In the genomic region with DNA sequence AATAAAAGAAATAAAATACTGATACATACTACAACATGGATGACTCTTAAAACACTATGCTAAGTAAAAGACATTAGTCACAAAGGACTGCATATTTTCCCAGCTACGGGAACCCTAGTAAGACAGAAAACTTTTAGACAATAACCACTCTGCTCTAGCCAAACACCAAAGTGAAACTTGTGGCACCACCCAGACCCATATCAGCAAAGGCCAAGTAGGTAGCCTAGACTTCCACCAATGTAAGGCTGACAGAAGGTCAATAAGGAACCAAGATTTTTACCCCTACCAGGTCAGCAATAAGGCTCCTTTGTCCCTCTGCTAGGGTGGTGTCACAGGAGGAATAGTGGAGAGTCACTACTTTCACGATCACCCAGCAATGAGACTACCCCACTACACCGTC, we compare ENCODE assay signal across 15 cellular contexts. TPM values are rescaled to one million over a fixed set of nuclear protein-coding genes. Genes with fewer than 3 reads are reported as not detected.
DNase-seq lines count a peak whose midpoint lies in the region; FAIRE-seq and TF ChIP-seq lines count a peak whose summit lies in the region.
"Had no signal": no experiment of that assay in that cellular context is flagged by ENCODE, and none has a peak within 500 bp of the region (broad histone marks: within the 10 kb centered on the region; RNA-seq: fewer than 3 reads in every experiment).

No MANE protein-coding gene starts in this region.

- H3K4me1 ChIP-seq in H9 (ENCODE audit: insufficient read depth, low read length) (no peaks in the 10 kb centered on the region), astrocyte (ENCODE audit: insufficient read depth, low read length) (peaks cover 4% of the 10 kb centered on the region)

- H3K27ac ChIP-seq in H9 (ENCODE audit: insufficient read length, low read depth, low read length) (no peak overlapping the region), astrocyte (ENCODE audit: low read depth, low read length) (peak overlapping the region; percentile 40)

- no peaks in the 10 kb centered on the region for H3K27me3 Mint-ChIP-seq in H9 (ENCODE audit: low read depth)
- H3K27me3 Mint-ChIP-seq in astrocyte (ENCODE audit: low read depth, unreplicated experiment) = no peaks in the 10 kb centered on the region
- no peaks in the 10 kb centered on the region for H3K27me3 Mint-ChIP-seq in activated T-helper 2 cell treated with anti-CD3 and anti-CD28 coated beads, Interferon-gamma antibody, Interleukin-2, Interleukin-4, amounts not matched to agents 10 μg/mL and 5 μg/mL and 100 μg/mL, durations not matched to agents 14 hours and 24 hours and 36 hours (ENCODE audit: low read depth)
- H3K27me3 Mint-ChIP-seq: CD4-positive, alpha-beta T cell had no signal

- H3K27me3 ChIP-seq in H9 (ENCODE audit: insufficient read depth, low read length) = no peaks in the 10 kb centered on the region; the same call in 1 of the 2 replicates
- no peaks in the 10 kb centered on the region for H3K27me3 ChIP-seq in astrocyte (ENCODE audit: insufficient read depth, low read length)

- no peak overlapping the region for H3K4me3 ChIP-seq in astrocyte (ENCODE audit: insufficient read depth, low read depth, low read length)

- H2BK12ac ChIP-seq in H9 (ENCODE audit: insufficient read length, low read depth, low read length) = no peak overlapping the region

- H2AFZ ChIP-seq in H9 (ENCODE audit: low read length) (no peak overlapping the region), astrocyte (ENCODE audit: low read depth, low read length) (no peak overlapping the region)

- WGBS in H9 (ENCODE audit: extremely low coverage, insufficient read length, low lambda C conversion rate) = no CpG with 5 or more reads among the region's 3 CpGs

- H3K23ac ChIP-seq in H9 (ENCODE audit: insufficient read length, low read depth, low read length) = no peak overlapping the region

- peaks cover 2% of the 10 kb centered on the region for H3K36me3 ChIP-seq in astrocyte (ENCODE audit: insufficient read depth, low read length)

- H3K18ac ChIP-seq in H9 (ENCODE audit: insufficient read length, low read depth, low read length) = no peak overlapping the region

- no peak overlapping the region for H2BK120ac ChIP-seq in H9 (ENCODE audit: low read depth, low read length, poor library complexity, severe bottlenecking)

- no peak overlapping the region for H2BK15ac ChIP-seq in H9 (ENCODE audit: low read depth, low read length)

- no peak for TF ChIP-seq CTCF in H9 (conservative IDR thresholded peaks at IDR 0.05)
- TF ChIP-seq CTCF in astrocyte (IDR thresholded peaks at IDR 0.05; ENCODE audit: insufficient read depth, low read depth, low read length) = no peak

- H3K9me3 ChIP-seq in H9 (ENCODE audit: control insufficient read depth, low read depth, low read length) = no peaks in the 10 kb centered on the region
- H3K9me3 ChIP-seq in astrocyte (ENCODE audit: insufficient read depth, low read depth, low read length) = no peaks in the 10 kb centered on the region

- H3K4me2 ChIP-seq in H9 (ENCODE audit: insufficient read depth, insufficient read length, low read length) (no peak overlapping the region), astrocyte (ENCODE audit: low read length) (no peak overlapping the region)

- H3K4me1 Mint-ChIP-seq in H9 = peaks cover 3% of the 10 kb centered on the region in 2 experiments
- H3K4me1 Mint-ChIP-seq in astrocyte (ENCODE audit: low read depth, unreplicated experiment) = peaks cover 5% of the 10 kb centered on the region
- H3K4me1 Mint-ChIP-seq in activated T-helper 2 cell treated with anti-CD3 and anti-CD28 coated beads, Interferon-gamma antibody, Interleukin-2, Interleukin-4, amounts not matched to agents 10 μg/mL and 5 μg/mL and 100 μg/mL, durations not matched to agents 14 hours and 24 hours and 36 hours (ENCODE audit: low read depth) = peaks cover 6% of the 10 kb centered on the region

- H3K4ac ChIP-seq in H9 (ENCODE audit: low read depth, low read length) = no peak overlapping the region

- no peak overlapping the region for H4K8ac ChIP-seq in H9 (replicated peaks; ENCODE audit: insufficient read length, low read depth, low read length)

- no peak overlapping the region for H4K5ac ChIP-seq in H9 (ENCODE audit: insufficient read length, low read depth, low read length)

- no peak overlapping the region for H2AK5ac ChIP-seq in H9 (ENCODE audit: insufficient read length, low read length)

- no peaks in the 10 kb centered on the region for H3K79me1 ChIP-seq in H9 (ENCODE audit: insufficient read depth, low read depth, low read length, poor library complexity, severe bottlenecking)

- H3T11ph ChIP-seq in H9 (ENCODE audit: low read length) = no peak overlapping the region

- H3K27ac Mint-ChIP-seq in H9 (peak overlapping the region in 2 of 3 experiments; percentile 52 to 69; a peak in 3 of 7 replicates), astrocyte (ENCODE audit: unreplicated experiment) (peak overlapping the region; percentile 10)
- H3K27ac Mint-ChIP-seq in activated T-helper 2 cell treated with anti-CD3 and anti-CD28 coated beads, Interferon-gamma antibody, Interleukin-2, Interleukin-4, amounts not matched to agents 10 μg/mL and 5 μg/mL and 100 μg/mL, durations not matched to agents 14 hours and 24 hours and 36 hours = no peak overlapping the region
- H3K27ac Mint-ChIP-seq: CD4-positive, alpha-beta T cell had no signal

- no peak overlapping the region for H3K14ac ChIP-seq in H9 (ENCODE audit: insufficient read depth, low read length)

- no peak overlapping the region for H2BK5ac ChIP-seq in H9 (ENCODE audit: insufficient read length, low read length)

- H4K20me1 ChIP-seq in H9 (ENCODE audit: control insufficient read depth, insufficient read depth, insufficient read length) (no peaks in the 10 kb centered on the region), astrocyte (ENCODE audit: insufficient read depth, low read length) (no peaks in the 10 kb centered on the region)

- no peaks in the 10 kb centered on the region for H3K79me2 ChIP-seq in H9 (ENCODE audit: insufficient read depth, low read length)
- no peaks in the 10 kb centered on the region for H3K79me2 ChIP-seq in astrocyte (ENCODE audit: insufficient read depth, low read length)

- H3K9me3 Mint-ChIP-seq in H9 = no peaks in the 10 kb centered on the region
- no peaks in the 10 kb centered on the region for H3K9me3 Mint-ChIP-seq in astrocyte (ENCODE audit: unreplicated experiment)
- no peaks in the 10 kb centered on the region for H3K9me3 Mint-ChIP-seq in activated T-helper 2 cell treated with anti-CD3 and anti-CD28 coated beads, Interferon-gamma antibody, Interleukin-2, Interleukin-4, amounts not matched to agents 10 μg/mL and 5 μg/mL and 100 μg/mL, durations not matched to agents 14 hours and 24 hours and 36 hours
- H3K9me3 Mint-ChIP-seq: CD4-positive, alpha-beta T cell had no signal

- H2BK20ac ChIP-seq in H9 (ENCODE audit: low read depth, low read length, poor library complexity, severe bottlenecking) = no peak overlapping the region

- H3K4me3 Mint-ChIP-seq in H9 = no peak overlapping the region
- H3K4me3 Mint-ChIP-seq in astrocyte (ENCODE audit: unreplicated experiment) = no peak overlapping the region
- H3K4me3 Mint-ChIP-seq in activated T-helper 2 cell treated with anti-CD3 and anti-CD28 coated beads, Interferon-gamma antibody, Interleukin-2, Interleukin-4, amounts not matched to agents 10 μg/mL and 5 μg/mL and 100 μg/mL, durations not matched to agents 14 hours and 24 hours and 36 hours (ENCODE audit: low read depth) = no peak overlapping the region
- H3K4me3 Mint-ChIP-seq: CD4-positive, alpha-beta T cell had no signal

- no peak overlapping the region for H3K9ac ChIP-seq in H9 (ENCODE audit: extremely low read depth, insufficient read length, low read length)
- H3K9ac ChIP-seq in astrocyte (ENCODE audit: low read length) = no peak overlapping the region

- no peak overlapping the region for H4K91ac ChIP-seq in H9 (ENCODE audit: insufficient read length, low read depth, low read length)

- H3K36me3 Mint-ChIP-seq in H9 (ENCODE audit: insufficient read depth in 1 of 3, low read depth in 3 of 3) = peaks cover 5 to 26% (median 12%) of the 10 kb centered on the region in 3 experiments; a peak in 6 of 7 replicates
- no peaks in the 10 kb centered on the region for H3K36me3 Mint-ChIP-seq in astrocyte (ENCODE audit: low read depth, unreplicated experiment)
- H3K36me3 Mint-ChIP-seq in activated T-helper 2 cell treated with anti-CD3 and anti-CD28 coated beads, Interferon-gamma antibody, Interleukin-2, Interleukin-4, amounts not matched to agents 10 μg/mL and 5 μg/mL and 100 μg/mL, durations not matched to agents 14 hours and 24 hours and 36 hours (ENCODE audit: low read depth) = peaks cover 41% of the 10 kb centered on the region

- intact Hi-C loops in activated T-helper 2 cell treated with anti-CD3 and anti-CD28 coated beads, Interferon-gamma antibody, Interleukin-2, Interleukin-4, amounts not matched to agents 10 μg/mL and 5 μg/mL and 100 μg/mL, durations not matched to agents 14 hours and 24 hours and 36 hours (cut with micrococcal nuclease) = no loop called here

- H3K56ac ChIP-seq in H9 (ENCODE audit: insufficient read length, low read depth, low read length) = no peak overlapping the region

- FAIRE-seq in astrocyte (lab: Jason Lieb, UNC) = no peak
- FAIRE-seq: D721Med had no signal

- DNase-seq in EL (peak; percentile 34), H9 (no peak), astrocyte (ENCODE audit: low read depth) (peak; percentile 19), fibroblast of peridontal ligament (ENCODE audit: extremely low read depth) (peak; percentile 7), NCI-H1105 treated with DMSO at 0.1 percent for 48 hours (lab: John Stamatoyannopoulos, UW) (no peak), NCI-H82 treated with DMSO at 0.1 percent for 48 hours (lab: John Stamatoyannopoulos, UW; ENCODE audit: unreplicated experiment) (no peak), DMS114 treated with DMSO at 0.1 percent for 48 hours (lab: John Stamatoyannopoulos, UW; ENCODE audit: unreplicated experiment) (no peak)
- DNase-seq in activated T-helper 2 cell treated with anti-CD3 and anti-CD28 coated beads, Interferon-gamma antibody, Interleukin-2, Interleukin-4, amounts not matched to agents 10 μg/mL and 5 μg/mL and 100 μg/mL, durations not matched to agents 14 hours and 24 hours and 36 hours (ENCODE audit: low spot score) = no peak
- DNase-seq: ACHN; CD4-positive, alpha-beta T cell; NCI-H1092 treated with DMSO at 0.1 percent for 48 hours; NCI-H1694 treated with DMSO at 0.1 percent for 48 hours; NCI-H446; NCI-H748 treated with DMSO at 0.1 percent for 48 hours had no signal

- no peaks in the 10 kb centered on the region for H3K23me2 ChIP-seq in H9 (ENCODE audit: insufficient read length, low read depth, low read length, poor library complexity, severe bottlenecking)

RNA-seq across cellular contexts. Expression of a gene that starts 24.9 kb away (rescaled TPM):
- 10.4 and 14.5 TPM in 2 replicates for total RNA-seq in H9 (2021)
- 6.3 and 9.1 TPM in 2 replicates for total RNA-seq in astrocyte
- total RNA-seq in activated T-helper 2 cell treated with anti-CD3 and anti-CD28 coated beads, Interferon-gamma antibody, Interleukin-2, Interleukin-4, amounts not matched to agents 10 μg/mL and 5 μg/mL and 100 μg/mL, durations not matched to agents 14 hours and 24 hours and 36 hours = 48.7 and 49.3 TPM in 2 replicates

RNA-seq across cellular contexts. Expression of a gene that starts 25.1 kb away (rescaled TPM):
- 75.9 TPM in 2 replicates for total RNA-seq in H9 (2021)
- 9.4 and 13.0 TPM in 2 replicates for total RNA-seq in astrocyte
- 72.3 and 75.3 TPM in 2 replicates for total RNA-seq in activated T-helper 2 cell treated with anti-CD3 and anti-CD28 coated beads, Interferon-gamma antibody, Interleukin-2, Interleukin-4, amounts not matched to agents 10 μg/mL and 5 μg/mL and 100 μg/mL, durations not matched to agents 14 hours and 24 hours and 36 hours

Comparison
In these comparisons a context has a peak if more than half of its experiments do, and no peak if none do; other contexts are left out.
1. DNase-seq: peak in EL (single experiment), astrocyte (single experiment) and fibroblast of peridontal ligament (single experiment); none in H9 (single experiment), NCI-H1105 treated with DMSO at 0.1 percent for 48 hours (single experiment), NCI-H82 treated with DMSO at 0.1 percent for 48 hours (single experiment), DMS114 treated with DMSO at 0.1 percent for 48 hours (single experiment) and activated T-helper 2 cell treated with anti-CD3 and anti-CD28 coated beads, Interferon-gamma antibody, Interleukin-2, Interleukin-4, amounts not matched to agents 10 μg/mL and 5 μg/mL and 100 μg/mL, durations not matched to agents 14 hours and 24 hours and 36 hours (single experiment).